ENCODE assay signal across 19 cellular contexts in genomic region chr6:151699719-151700118, GRCh38.
DNase-seq lines count a peak whose midpoint lies in the region; ATAC-seq and TF ChIP-seq lines count a peak whose summit lies in the region.
"Had no signal": no experiment of that assay in that cellular context is flagged by ENCODE, and none has a peak within 500 bp of the region (broad histone marks: within the 10 kb centered on the region; RNA-seq: fewer than 3 reads in every experiment).

No MANE protein-coding gene starts in this region.

- peak; percentile 29 for DNase-seq in AG10803 (ENCODE audit: low read depth)
- peak; percentile 23 for DNase-seq in fibroblast of mammary gland (ENCODE audit: low read depth)
- no peak for DNase-seq in right cardiac atrium
- DNase-seq in MG63 = no peak
- DNase-seq in naive thymus-derived CD4-positive, alpha-beta T cell = no peak
- DNase-seq: C1 segment of cervical spinal cord, DMS 273 treated with DMSO at 0.1 percent for 48 hours, GDM1, NCI-H1417 treated with DMSO at 0.1 percent for 48 hours, NCI-H2029, NCI-H2171 treated with DMSO at 0.1 percent for 48 hours, NCI-H774 had no signal

- CTCF ChIA-PET in naive thymus-derived CD4-positive, alpha-beta T cell (lab: Charles Lee) = no interaction called here

- H3K27me3 ChIP-seq in right cardiac atrium (ENCODE audit: control insufficient read depth, insufficient read depth) (no peaks in the 10 kb centered on the region), rectal smooth muscle tissue (ENCODE audit: control insufficient read depth, insufficient read depth, low read length) (no peaks in the 10 kb centered on the region), MG63 (no peaks in the 10 kb centered on the region)
- no peaks in the 10 kb centered on the region for H3K27me3 ChIP-seq in naive thymus-derived CD4-positive, alpha-beta T cell (ENCODE audit: control insufficient read depth in 2 of 2, insufficient read depth in 2 of 2, low read length in 2 of 2)

- intact Hi-C loops in right cardiac atrium (cut with DNase I) = loop anchor here in 1 of 4 donors (10.0 kb wide), 1 partner anchor 65 kb away; no protein-coding TSS in a partner anchor
- intact Hi-C loops in naive thymus-derived CD4-positive, alpha-beta T cell (cut with micrococcal nuclease) = no loop called here

- peaks cover 0 to 5% (median 0%) of the 10 kb centered on the region in 11 donors for H3K9me3 Mint-ChIP-seq in naive thymus-derived CD4-positive, alpha-beta T cell
- H3K9me3 Mint-ChIP-seq: GM23338 had no signal

- no peak for TF ChIP-seq CTCF in AG10803 (conservative IDR thresholded peaks at IDR 0.05; ENCODE audit: low read length)
- TF ChIP-seq CTCF in fibroblast of mammary gland (conservative IDR thresholded peaks at IDR 0.05; ENCODE audit: control insufficient read depth, insufficient read depth, low read depth, low read length) = no peak

- peaks cover 0 to 29% (median 21%) of the 10 kb centered on the region in 7 donors for H3K4me1 Mint-ChIP-seq in naive thymus-derived CD4-positive, alpha-beta T cell

- H3K4me3 Mint-ChIP-seq in naive thymus-derived CD4-positive, alpha-beta T cell = no peak overlapping the region
- H3K4me3 Mint-ChIP-seq: GM23338 had no signal

- H3K27ac Mint-ChIP-seq in naive thymus-derived CD4-positive, alpha-beta T cell = peak overlapping the region in 1 of 9 donors; percentile 8
- H3K27ac Mint-ChIP-seq: GM23338 had no signal

- no peak overlapping the region for H3K4me3 ChIP-seq in AG10803 (ENCODE audit: low read length)
- no peak overlapping the region for H3K4me3 ChIP-seq in fibroblast of mammary gland (ENCODE audit: control insufficient read depth, low read depth, low read length)
- H3K4me3 ChIP-seq in right cardiac atrium (ENCODE audit: low read length) = no peak overlapping the region
- H3K4me3 ChIP-seq in rectal smooth muscle tissue (ENCODE audit: low read length) = peak overlapping the region; percentile 15
- H3K4me3 ChIP-seq in MG63 = no peak overlapping the region
- no peak overlapping the region for H3K4me3 ChIP-seq in naive thymus-derived CD4-positive, alpha-beta T cell (ENCODE audit: low read length)
- H3K4me3 ChIP-seq: A549, GM12878, GM23338, K562 had no signal

- H3K27ac ChIP-seq in right cardiac atrium (ENCODE audit: low read length) (no peak overlapping the region), rectal smooth muscle tissue (ENCODE audit: low read depth, low read length) (no peak overlapping the region)
- no peak overlapping the region for H3K27ac ChIP-seq in naive thymus-derived CD4-positive, alpha-beta T cell (ENCODE audit: low read depth, low read length)
- H3K27ac ChIP-seq: A549 had no signal

- peaks cover 0 to 10% (median 0%) of the 10 kb centered on the region in 5 donors for H3K27me3 Mint-ChIP-seq in naive thymus-derived CD4-positive, alpha-beta T cell

- H3K9me3 ChIP-seq in right cardiac atrium (ENCODE audit: control insufficient read depth, low read length) (no peaks in the 10 kb centered on the region), MG63 (no peaks in the 10 kb centered on the region)
- no peaks in the 10 kb centered on the region for H3K9me3 ChIP-seq in naive thymus-derived CD4-positive, alpha-beta T cell (ENCODE audit: control insufficient read depth in 2 of 3, low read length in 3 of 3)
- H3K9me3 ChIP-seq: A549 had no signal

- POLR2A ChIA-PET in naive thymus-derived CD4-positive, alpha-beta T cell (lab: Charles Lee) = no interaction called here

- WGBS in right cardiac atrium = 50% methylated on average over 4 of the region's 4 CpGs

- no peak overlapping the region for H3K9ac ChIP-seq in rectal smooth muscle tissue (ENCODE audit: low read length)

- peaks cover 0 to 25% (median 3%) of the 10 kb centered on the region in 5 donors for H3K36me3 Mint-ChIP-seq in naive thymus-derived CD4-positive, alpha-beta T cell

- H3K36me3 ChIP-seq in rectal smooth muscle tissue (ENCODE audit: control insufficient read depth, insufficient read depth, low read length) = no peaks in the 10 kb centered on the region
- H3K36me3 ChIP-seq in MG63 = no peaks in the 10 kb centered on the region
- no peaks in the 10 kb centered on the region for H3K36me3 ChIP-seq in naive thymus-derived CD4-positive, alpha-beta T cell (ENCODE audit: control insufficient read depth in 2 of 3, insufficient read depth in 3 of 3, low read length in 3 of 3)

- ATAC-seq in right cardiac atrium = peak; percentile 64 to 77
- ATAC-seq in GM18870 (IDR thresholded peaks at IDR 0.05; ENCODE audit: unreplicated experiment) = no peak
- ATAC-seq in naive thymus-derived CD4-positive, alpha-beta T cell = no peak
- no peak for ATAC-seq in HG02885 (IDR thresholded peaks at IDR 0.05; ENCODE audit: poor library complexity, unreplicated experiment)
- ATAC-seq: A549, GM12878, GM23338, K562 had no signal

- H3K4me1 ChIP-seq in right cardiac atrium (ENCODE audit: control insufficient read depth, insufficient read depth, low read length) (no peaks in the 10 kb centered on the region), rectal smooth muscle tissue (ENCODE audit: control insufficient read depth, insufficient read depth, low read length) (no peaks in the 10 kb centered on the region)
- H3K4me1 ChIP-seq in naive thymus-derived CD4-positive, alpha-beta T cell (ENCODE audit: control insufficient read depth in 2 of 2, insufficient read depth in 2 of 2, low read length in 2 of 2) = peaks cover 0 to 8% of the 10 kb centered on the region in 2 donors
- H3K4me1 ChIP-seq: A549 had no signal

Comparison
In these comparisons a context has a peak if more than half of its experiments do, and no peak if none do; other contexts are left out.
1. DNase-seq: peak in AG10803 (single experiment) and fibroblast of mammary gland (single experiment); none in right cardiac atrium (0 of 3), MG63 (single experiment) and naive thymus-derived CD4-positive, alpha-beta T cell (0 of 9).
2. ATAC-seq: peak in right cardiac atrium (2 of 2); none in GM18870 (single experiment), naive thymus-derived CD4-positive, alpha-beta T cell (single experiment) and HG02885 (single experiment).